21 cellular contexts compared by ENCODE assay signal in the genomic region with DNA sequence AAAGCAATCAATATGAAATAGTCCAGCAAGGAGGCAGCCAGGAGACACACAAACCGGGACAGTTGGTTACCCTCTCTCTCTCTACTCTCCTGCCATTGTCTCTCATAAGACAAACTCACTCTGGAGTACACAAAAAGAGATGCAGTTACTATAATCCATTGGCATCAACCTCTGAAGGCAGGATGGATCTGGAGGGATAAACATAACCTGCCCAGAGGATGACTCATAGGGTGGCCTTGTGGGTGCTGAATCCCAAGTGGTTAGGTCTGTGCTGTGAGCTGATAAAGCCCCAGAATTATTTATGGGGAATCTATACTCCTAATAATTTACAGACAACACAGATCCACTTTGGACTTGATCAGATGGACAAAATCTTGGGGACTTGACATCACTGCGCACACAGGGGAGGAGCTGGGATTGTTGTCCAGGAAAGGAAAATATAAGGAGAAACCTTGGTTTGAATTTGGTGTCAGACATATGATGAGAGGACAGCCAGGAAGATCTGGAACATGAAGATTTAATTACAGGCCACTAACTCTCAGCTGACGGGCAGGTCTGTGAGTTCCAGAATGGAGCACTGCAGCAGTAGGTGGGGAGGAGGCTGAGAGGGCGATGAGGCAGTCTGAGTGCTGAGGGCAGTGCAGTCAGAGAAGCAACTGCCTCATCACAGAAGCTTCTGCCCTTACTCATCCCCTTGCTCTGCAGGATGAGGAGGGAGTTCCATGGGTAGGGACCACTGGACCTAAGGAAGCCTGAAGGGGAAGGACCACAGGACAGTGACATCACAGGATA.
DNase-seq lines count a peak whose midpoint lies in the region; ATAC-seq and TF ChIP-seq lines count a peak whose summit lies in the region.
"Had no signal": no experiment of that assay in that cellular context is flagged by ENCODE, and none has a peak within 500 bp of the region (broad histone marks: within the 10 kb centered on the region; RNA-seq: fewer than 3 reads in every experiment).

No MANE protein-coding gene starts in this region.

- no peak overlapping the region for H3K4me3 ChIP-seq in NB4 (ENCODE audit: low read depth, low read length)
- H3K4me3 ChIP-seq: SJCRH30 had no signal

- TF ChIP-seq CTCF in NB4 (IDR thresholded peaks at IDR 0.05; ENCODE audit: low read depth, low read length): no peak

- ATAC-seq in esophagus mucosa: peak; percentile 46
- no peak for ATAC-seq in GM19035 (IDR thresholded peaks at IDR 0.05; ENCODE audit: unreplicated experiment)
- ATAC-seq in GM19397 (IDR thresholded peaks at IDR 0.05; ENCODE audit: unreplicated experiment): no peak
- ATAC-seq: HepG2 had no signal

- DNase-seq in EL (peak; percentile 33), NB4 (ENCODE audit: low read depth) (peak; percentile 33), renal cortical epithelial cell (ENCODE audit: low read depth) (peak; percentile 53), NCI-H82 treated with DMSO at 0.1 percent for 48 hours (lab: John Stamatoyannopoulos, UW; ENCODE audit: unreplicated experiment) (no peak), hepatic stellate cell (ENCODE audit: low spot score) (no peak)
- DNase-seq: BE2C; CD4-positive, CD25-positive, alpha-beta regulatory T cell; COR-L47; DMS 273 treated with DMSO at 0.1 percent for 48 hours; GF-D8; KG1; NCI-H1092; NCI-H1436 treated with DMSO at 0.1 percent for 48 hours; NCI-H2029; NCI-H345; NCI-H524 treated with DMSO at 0.1 percent for 48 hours; SJCRH30 had no signal

- no peak for TF ChIP-seq POLR2A in NB4 (IDR thresholded peaks at IDR 0.05; ENCODE audit: extremely low read depth, insufficient read length)

Comparison
In these comparisons a context has a peak if more than half of its experiments do, and no peak if none do; other contexts are left out.
1. DNase-seq: peak in EL (single experiment), NB4 (single experiment) and renal cortical epithelial cell (single experiment); none in NCI-H82 treated with DMSO at 0.1 percent for 48 hours (single experiment) and hepatic stellate cell (single experiment).